ENCODE assay signal across 8 cellular contexts in genomic region chr11:75536786-75537629, GRCh38. TPM values are rescaled to one million over a fixed set of nuclear protein-coding genes. Genes with fewer than 3 reads are reported as not detected.
DNase-seq lines count a peak whose midpoint lies in the region; ATAC-seq, FAIRE-seq and TF ChIP-seq lines count a peak whose summit lies in the region.

No MANE protein-coding gene starts in this region.

- H3K27ac Mint-ChIP-seq in activated T-helper 1 cell treated with anti-CD3 and anti-CD28 coated beads, Interleukin-12 subunit alpha, Interleukin-12 subunit beta, Interleukin-2, Interleukin-4 antibody, amounts not matched to agents 30 ng/mL and 10 ng/mL and 1 ng/mL, durations not matched to agents 14 hours and 24 hours and 36 hours: peak overlapping the region; percentile 64

- ATAC-seq in GM21576 (IDR thresholded peaks at IDR 0.05; ENCODE audit: unreplicated experiment): peak; percentile 73

- no peak overlapping the region for H3K27ac ChIP-seq in coronary artery

- peak; percentile 58; the same call in 1 of the 2 replicates for TF ChIP-seq POLR2A in GM12891 (IDR thresholded peaks at IDR 0.05; ENCODE audit: low read depth, low read length)

- peaks cover 40% of the 10 kb centered on the region for H3K4me1 Mint-ChIP-seq in activated T-helper 1 cell treated with anti-CD3 and anti-CD28 coated beads, Interleukin-12 subunit alpha, Interleukin-12 subunit beta, Interleukin-2, Interleukin-4 antibody, amounts not matched to agents 30 ng/mL and 10 ng/mL and 1 ng/mL, durations not matched to agents 14 hours and 24 hours and 36 hours (ENCODE audit: low read depth)

- no peak overlapping the region for H3K4me3 ChIP-seq in coronary artery

- no peaks in the 10 kb centered on the region for H3K36me3 Mint-ChIP-seq in activated T-helper 1 cell treated with anti-CD3 and anti-CD28 coated beads, Interleukin-12 subunit alpha, Interleukin-12 subunit beta, Interleukin-2, Interleukin-4 antibody, amounts not matched to agents 30 ng/mL and 10 ng/mL and 1 ng/mL, durations not matched to agents 14 hours and 24 hours and 36 hours (ENCODE audit: low read depth)

- intact Hi-C loops in activated T-helper 1 cell treated with anti-CD3 and anti-CD28 coated beads, Interleukin-12 subunit alpha, Interleukin-12 subunit beta, Interleukin-2, Interleukin-4 antibody, amounts not matched to agents 30 ng/mL and 10 ng/mL and 1 ng/mL, durations not matched to agents 14 hours and 24 hours and 36 hours (cut with micrococcal nuclease): loop anchor here (1.0 to 10.0 kb wide), 4 partner anchors 92 to 392 kb away; partner anchors contain the start of gene MAP6

- FAIRE-seq in GM12891 (lab: Jason Lieb, UNC): peak; percentile 82

- H3K27me3 Mint-ChIP-seq in activated T-helper 1 cell treated with anti-CD3 and anti-CD28 coated beads, Interleukin-12 subunit alpha, Interleukin-12 subunit beta, Interleukin-2, Interleukin-4 antibody, amounts not matched to agents 30 ng/mL and 10 ng/mL and 1 ng/mL, durations not matched to agents 14 hours and 24 hours and 36 hours (ENCODE audit: insufficient read depth): no peaks in the 10 kb centered on the region

- TF ChIP-seq CTCF in coronary artery (IDR thresholded peaks at IDR 0.05): no peak

- peak overlapping the region; percentile 63 for H3K4me3 Mint-ChIP-seq in activated T-helper 1 cell treated with anti-CD3 and anti-CD28 coated beads, Interleukin-12 subunit alpha, Interleukin-12 subunit beta, Interleukin-2, Interleukin-4 antibody, amounts not matched to agents 30 ng/mL and 10 ng/mL and 1 ng/mL, durations not matched to agents 14 hours and 24 hours and 36 hours

- DNase-seq in GM12891 (ENCODE audit: insufficient read length, low spot score): peak; percentile 68
- DNase-seq in M059J (ENCODE audit: low read depth): peak; percentile 78
- peak; percentile 35 for DNase-seq in activated T-helper 1 cell treated with anti-CD3 and anti-CD28 coated beads, Interleukin-12 subunit alpha, Interleukin-12 subunit beta, Interleukin-2, Interleukin-4 antibody, amounts not matched to agents 30 ng/mL and 10 ng/mL and 1 ng/mL, durations not matched to agents 14 hours and 24 hours and 36 hours (ENCODE audit: low spot score)
- peak; percentile 73 for DNase-seq in stimulated activated CD8-positive, alpha-beta memory T cell treated with anti-CD3 and anti-CD28 coated beads, Interleukin-4, amount 100 ng/mL, for 48 hours
- no peak for DNase-seq in NCI-H128 (lab: John Stamatoyannopoulos, UW; ENCODE audit: unreplicated experiment)
- DNase-seq in NCI-H1417 (lab: John Stamatoyannopoulos, UW): no peak
- DNase-seq in coronary artery (ENCODE audit: low spot score): no peak

- H3K9me3 Mint-ChIP-seq in activated T-helper 1 cell treated with anti-CD3 and anti-CD28 coated beads, Interleukin-12 subunit alpha, Interleukin-12 subunit beta, Interleukin-2, Interleukin-4 antibody, amounts not matched to agents 30 ng/mL and 10 ng/mL and 1 ng/mL, durations not matched to agents 14 hours and 24 hours and 36 hours: no peaks in the 10 kb centered on the region

TF ChIP-seq in GM12891, 5 proteins besides CTCF, POLR2A, EP300 and RAD21:
- TF ChIP-seq PAX5 (IDR thresholded peaks at IDR 0.05; ENCODE audit: insufficient read depth, low read length, severe bottlenecking) (no peak), POU2F2 (IDR thresholded peaks at IDR 0.05; ENCODE audit: low read depth, low read length) (peak; percentile 99), SPI1 (IDR thresholded peaks at IDR 0.05; ENCODE audit: low read depth, low read length) (peak; percentile 87), TAF1 (IDR thresholded peaks at IDR 0.05; ENCODE audit: low read depth, low read length) (peak; percentile 59; the same call in 1 of the 2 replicates), POLR2AphosphoS5 (IDR thresholded peaks at IDR 0.05; ENCODE audit: low read depth, low read length) (no peak)

RNA-seq across cellular contexts. Expression of gene GDPD5, which starts 11.3 kb away (rescaled TPM):
- polyA plus RNA-seq in GM12891 (2012; ENCODE audit: low read depth, missing spikeins): 3.4 TPM
- total RNA-seq in M059J (2014; rRNA removed; shearing (Covaris generic)): 8.0 and 13.8 TPM in 2 replicates
- 9.7 and 13.5 TPM in 2 replicates for total RNA-seq in activated T-helper 1 cell treated with anti-CD3 and anti-CD28 coated beads, Interleukin-12 subunit alpha, Interleukin-12 subunit beta, Interleukin-2, Interleukin-4 antibody, amounts not matched to agents 30 ng/mL and 10 ng/mL and 1 ng/mL, durations not matched to agents 14 hours and 24 hours and 36 hours

RNA-seq across cellular contexts. Expression of gene SERPINH1, which starts 25.0 kb away (rescaled TPM):
- 14.8 TPM for polyA plus RNA-seq in GM12891 (2012; ENCODE audit: low read depth, missing spikeins)
- total RNA-seq in M059J (2014; rRNA removed; shearing (Covaris generic)): 369 and 512 TPM in 2 replicates
- 24.1 and 25.3 TPM in 2 replicates for total RNA-seq in activated T-helper 1 cell treated with anti-CD3 and anti-CD28 coated beads, Interleukin-12 subunit alpha, Interleukin-12 subunit beta, Interleukin-2, Interleukin-4 antibody, amounts not matched to agents 30 ng/mL and 10 ng/mL and 1 ng/mL, durations not matched to agents 14 hours and 24 hours and 36 hours

Comparison
In these comparisons a context has a peak if more than half of its experiments do, and no peak if none do; other contexts are left out.
1. DNase-seq: peak in GM12891 (single experiment), M059J (single experiment), activated T-helper 1 cell treated with anti-CD3 and anti-CD28 coated beads, Interleukin-12 subunit alpha, Interleukin-12 subunit beta, Interleukin-2, Interleukin-4 antibody, amounts not matched to agents 30 ng/mL and 10 ng/mL and 1 ng/mL, durations not matched to agents 14 hours and 24 hours and 36 hours (single experiment) and stimulated activated CD8-positive, alpha-beta memory T cell treated with anti-CD3 and anti-CD28 coated beads, Interleukin-4, amount 100 ng/mL, for 48 hours (single experiment); none in NCI-H128 (single experiment), NCI-H1417 (0 of 3) and coronary artery (single experiment).
2. RNA of gene SERPINH1, which starts 25.0 kb away (total RNA-seq): 369 to 512 TPM in M059J; 24.1 to 25.3 TPM in activated T-helper 1 cell treated with anti-CD3 and anti-CD28 coated beads, Interleukin-12 subunit alpha, Interleukin-12 subunit beta, Interleukin-2, Interleukin-4 antibody, amounts not matched to agents 30 ng/mL and 10 ng/mL and 1 ng/mL, durations not matched to agents 14 hours and 24 hours and 36 hours; every median in the first group is over 10 times any median in the second.